ENCODE assay signal across 12 cellular contexts in genomic region chrX:49276671-49277519, GRCh38. TPM values are rescaled to one million over a fixed set of nuclear protein-coding genes. Genes with fewer than 3 reads are reported as not detected.
DNase-seq lines count a peak whose midpoint lies in the region; ATAC-seq and TF ChIP-seq lines count a peak whose summit lies in the region.
"Had no signal": no experiment of that assay in that cellular context is flagged by ENCODE, and none has a peak within 500 bp of the region (broad histone marks: within the 10 kb centered on the region; RNA-seq: fewer than 3 reads in every experiment).

No MANE protein-coding gene starts in this region.

- in situ Hi-C loops in IMR-90 (cut with MboI; ENCODE audit: low sequenced_read_pairs): no loop called here

- CTCF ChIA-PET in IMR-90 (lab: Yijun Ruan, JAX) (no interaction called here), PC-9 (lab: Charles Lee) (no interaction called here)

- H3K36me3 ChIP-seq in IMR-90 (ENCODE audit: control insufficient read depth, insufficient read depth, low read length) (no peaks in the 10 kb centered on the region), PC-9 (ENCODE audit: low read depth) (no peaks in the 10 kb centered on the region), mesendoderm (ENCODE audit: control insufficient read depth, insufficient read depth, low read length) (no peaks in the 10 kb centered on the region)

- H4K91ac ChIP-seq in IMR-90 (ENCODE audit: insufficient read depth, low read depth, low read length): no peak overlapping the region

- H2AFZ ChIP-seq in IMR-90 (replicated peaks; ENCODE audit: low read length, poor library complexity) (no peak overlapping the region), PC-9 (no peak overlapping the region)

- 75% methylated on average over 8 of the region's 19 CpGs; no CpG with 5 or more reads in 1 of the 2 experiments for WGBS in IMR-90 (ENCODE audit: extremely low coverage in 2 of 2, insufficient read length in 1 of 2), 2 experiments
- 50% methylated on average over 19 of the region's 19 CpGs for WGBS in right cardiac atrium
- no CpG with 5 or more reads among the region's 19 CpGs for WGBS in mesendoderm (ENCODE audit: extremely low coverage, insufficient coverage, low lambda C conversion rate)

- H2BK120ac ChIP-seq in IMR-90 (ENCODE audit: low read depth, low read length) (no peak overlapping the region), mesendoderm (ENCODE audit: low read depth, low read length) (no peak overlapping the region)

- H3K79me2 ChIP-seq in PC-9 (ENCODE audit: low read depth) (no peaks in the 10 kb centered on the region), mesendoderm (ENCODE audit: control insufficient read depth, insufficient read depth, low read length) (peaks cover 4% of the 10 kb centered on the region)

- no peaks in the 10 kb centered on the region for H3K9me3 ChIP-seq in IMR-90 (ENCODE audit: control insufficient read depth, insufficient read depth, low read length)
- H3K9me3 ChIP-seq in right cardiac atrium (ENCODE audit: control insufficient read depth, low read length): no peaks in the 10 kb centered on the region
- H3K9me3 ChIP-seq in PC-9 (ENCODE audit: insufficient read depth, low read depth): no peaks in the 10 kb centered on the region

- H3K18ac ChIP-seq in IMR-90 (ENCODE audit: low read depth, low read length): no peak overlapping the region
- H3K18ac ChIP-seq in mesendoderm (ENCODE audit: low read length): no peak overlapping the region

- no peak overlapping the region for H3K27ac ChIP-seq in IMR-90 (ENCODE audit: insufficient read depth, low read length)
- H3K27ac ChIP-seq in right cardiac atrium (ENCODE audit: low read length): peak overlapping the region; percentile 43
- H3K27ac ChIP-seq in PC-9: no peak overlapping the region
- no peak overlapping the region for H3K27ac ChIP-seq in mesendoderm (ENCODE audit: low read depth, low read length)
- H3K27ac ChIP-seq: SK-N-MC had no signal

- H3K27me3 ChIP-seq in IMR-90 (ENCODE audit: control insufficient read depth, insufficient read depth, low read length): no peaks in the 10 kb centered on the region
- H3K27me3 ChIP-seq in right cardiac atrium (ENCODE audit: control insufficient read depth, insufficient read depth): no peaks in the 10 kb centered on the region
- no peaks in the 10 kb centered on the region for H3K27me3 ChIP-seq in PC-9 (ENCODE audit: insufficient read depth, low read depth)
- H3K27me3 ChIP-seq in mesendoderm (ENCODE audit: insufficient read depth, low read length, poor library complexity): no peaks in the 10 kb centered on the region

- H3K9me2 ChIP-seq in PC-9 (ENCODE audit: insufficient read depth): no peaks in the 10 kb centered on the region

- H2BK15ac ChIP-seq in IMR-90 (ENCODE audit: low read depth, low read length): no peak overlapping the region
- no peak overlapping the region for H2BK15ac ChIP-seq in mesendoderm (replicated peaks; ENCODE audit: low read depth)

- dilution Hi-C loops in IMR-90 (cut with HindIII; ENCODE audit: low sequenced_read_pairs, unreplicated experiment): no loop called here

- intact Hi-C loops in IMR-90 (cut with micrococcal nuclease) (no loop called here), right cardiac atrium (cut with DNase I) (loop anchor here in 1 of 4 donors (10.0 kb wide), 1 partner anchor 82 kb away; no protein-coding TSS in a partner anchor), PC-9 (cut with micrococcal nuclease; ENCODE audit: unreplicated experiment) (no loop called here)

- H3K79me1 ChIP-seq in IMR-90 (ENCODE audit: low read depth in 1 of 2, low read length in 2 of 2) (peaks cover 15 to 20% of the 10 kb centered on the region in 2 experiments), mesendoderm (ENCODE audit: low read length) (no peaks in the 10 kb centered on the region)

- no peak overlapping the region for H4K8ac ChIP-seq in IMR-90 (ENCODE audit: low read depth in 2 of 2, low read length in 2 of 2)
- H4K8ac ChIP-seq in mesendoderm (ENCODE audit: low read depth, low read length): no peak overlapping the region

- H3K9me1 ChIP-seq in IMR-90 (ENCODE audit: insufficient read depth, low read length): 0 out of 2 replicates have a peak, but pooled peaks cover 7% of the 10 kb centered on the region

- H3K23ac ChIP-seq in IMR-90 (ENCODE audit: low read depth, low read length) (no peak overlapping the region), mesendoderm (ENCODE audit: low read length) (no peak overlapping the region)

- DNase-seq in AG10803 (ENCODE audit: low read depth) (peak; percentile 16), IMR-90 (peak; percentile 41), right cardiac atrium (no peak), COR-L47 (lab: John Stamatoyannopoulos, UW) (no peak), PC-9 (no peak), mesendoderm (no peak)
- peak; percentile 31 for DNase-seq in activated naive CD8-positive, alpha-beta T cell treated with anti-CD3 and anti-CD28 coated beads, Interleukin-2, amount 10 ng/mL, durations not matched to agents 7 days and 5 days

- peaks cover 56% of the 10 kb centered on the region for H3K4me1 Mint-ChIP-seq in activated naive CD8-positive, alpha-beta T cell treated with anti-CD3 and anti-CD28 coated beads, Interleukin-2, amount 10 ng/mL, durations not matched to agents 7 days and 5 days

- H3K27ac Mint-ChIP-seq in activated naive CD8-positive, alpha-beta T cell treated with anti-CD3 and anti-CD28 coated beads, Interleukin-2, amount 10 ng/mL, durations not matched to agents 7 days and 5 days: peak overlapping the region; percentile 96

- TF ChIP-seq CTCF in AG10803 (conservative IDR thresholded peaks at IDR 0.05; ENCODE audit: low read length) (no peak), IMR-90 (conservative IDR thresholded peaks at IDR 0.05; ENCODE audit: low read depth, low read length) (no peak), PC-9 (conservative IDR thresholded peaks at IDR 0.05) (no peak)

- no peak overlapping the region for H2AK5ac ChIP-seq in IMR-90 (ENCODE audit: low read depth, low read length)
- no peak overlapping the region for H2AK5ac ChIP-seq in mesendoderm (ENCODE audit: low read length)

- H3K56ac ChIP-seq in IMR-90 (ENCODE audit: extremely low read depth, insufficient read depth, low read length) (no peak overlapping the region), mesendoderm (ENCODE audit: low read length) (no peak overlapping the region)

- H3K4me3 Mint-ChIP-seq in activated naive CD8-positive, alpha-beta T cell treated with anti-CD3 and anti-CD28 coated beads, Interleukin-2, amount 10 ng/mL, durations not matched to agents 7 days and 5 days: peak overlapping the region; percentile 71

- H3K36me3 Mint-ChIP-seq in activated naive CD8-positive, alpha-beta T cell treated with anti-CD3 and anti-CD28 coated beads, Interleukin-2, amount 10 ng/mL, durations not matched to agents 7 days and 5 days: peaks cover 26% of the 10 kb centered on the region

- no peak for TF ChIP-seq POLR2A in IMR-90 (IDR thresholded peaks at IDR 0.05; ENCODE audit: low read depth, low read length)

- no peaks in the 10 kb centered on the region for H3F3A ChIP-seq in PC-9 (ENCODE audit: insufficient read depth, low read depth)

- H3K9ac ChIP-seq in IMR-90 (ENCODE audit: low read depth, low read length) (no peak overlapping the region), mesendoderm (ENCODE audit: low read length) (no peak overlapping the region)

- no peak overlapping the region for H2BK5ac ChIP-seq in IMR-90 (ENCODE audit: low read depth, low read length, poor library complexity, severe bottlenecking)
- H2BK5ac ChIP-seq in mesendoderm (ENCODE audit: low read length): no peak overlapping the region

- POLR2A ChIA-PET in IMR-90 (lab: Charles Lee; ENCODE audit: unreplicated experiment): no interaction called here
- POLR2A ChIA-PET in activated naive CD8-positive, alpha-beta T cell treated with anti-CD3 and anti-CD28 coated beads, Interleukin-2, amount 10 ng/mL, durations not matched to agents 7 days and 5 days (lab: Charles Lee): interaction anchor here (2.8 kb wide), 1 partner anchor 10 kb away, joined by 13 read pairs; no protein-coding TSS in a partner anchor
- POLR2A ChIA-PET in PC-9 (lab: Charles Lee; ENCODE audit: unreplicated experiment): no interaction called here

- no peak overlapping the region for H2AK9ac ChIP-seq in IMR-90 (replicated peaks; ENCODE audit: low read depth, low read length, poor library complexity)

- no peaks in the 10 kb centered on the region for H3K9me3 Mint-ChIP-seq in activated naive CD8-positive, alpha-beta T cell treated with anti-CD3 and anti-CD28 coated beads, Interleukin-2, amount 10 ng/mL, durations not matched to agents 7 days and 5 days

- H3K4me3 ChIP-seq in AG10803 (ENCODE audit: low read length) (no peak overlapping the region), IMR-90 (ENCODE audit: insufficient read depth, low read depth, low read length) (no peak overlapping the region), right cardiac atrium (ENCODE audit: low read length) (no peak overlapping the region), PC-9 (no peak overlapping the region), mesendoderm (ENCODE audit: low read length) (no peak overlapping the region)
- H3K4me3 ChIP-seq: SK-N-MC had no signal

- no peak overlapping the region for H3K14ac ChIP-seq in IMR-90 (replicated peaks; ENCODE audit: low read depth, low read length)

- peaks cover 8% of the 10 kb centered on the region; the same call in 1 of the 2 replicates for H4K20me1 ChIP-seq in IMR-90 (ENCODE audit: insufficient read depth, low read length)
- no peaks in the 10 kb centered on the region for H4K20me1 ChIP-seq in PC-9 (ENCODE audit: insufficient read depth)

- H2BK20ac ChIP-seq in IMR-90 (ENCODE audit: low read depth, low read length): no peak overlapping the region

- no peak overlapping the region for H3K4ac ChIP-seq in IMR-90 (ENCODE audit: low read depth, low read length)
- no peak overlapping the region for H3K4ac ChIP-seq in mesendoderm (ENCODE audit: low read depth, low read length)

- TF ChIP-seq RAD21 in IMR-90 (IDR thresholded peaks at IDR 0.05; ENCODE audit: low read length): no peak

- BruUV-seq in IMR-90 (replicated peaks; lab: Mats Ljungman, UMichigan): no TSS peak
- BruUV-seq in PC-9 (replicated peaks; lab: Mats Ljungman, UMichigan): no TSS peak

- ATAC-seq in IMR-90 (ENCODE audit: low read depth): peak; percentile 37; the same call in 1 of the 2 replicates
- no peak for ATAC-seq in activated naive CD8-positive, alpha-beta T cell treated with anti-CD3 and anti-CD28 coated beads, Interleukin-2, amount 10 ng/mL, durations not matched to agents 7 days and 5 days (ENCODE audit: low read depth)
- ATAC-seq in right cardiac atrium: peak; percentile 21 to 47
- ATAC-seq in GM21360 (IDR thresholded peaks at IDR 0.05; ENCODE audit: unreplicated experiment): no peak

- H3K4me1 ChIP-seq in IMR-90 (ENCODE audit: control insufficient read depth, insufficient read depth, low read length): no peaks in the 10 kb centered on the region
- H3K4me1 ChIP-seq in right cardiac atrium (ENCODE audit: control insufficient read depth, insufficient read depth, low read length): peaks cover 5% of the 10 kb centered on the region
- no peaks in the 10 kb centered on the region for H3K4me1 ChIP-seq in PC-9 (replicated peaks; ENCODE audit: insufficient read depth)
- H3K4me1 ChIP-seq in mesendoderm (ENCODE audit: control insufficient read depth, low read depth, low read length): no peaks in the 10 kb centered on the region

- no peaks in the 10 kb centered on the region for H3K27me3 Mint-ChIP-seq in activated naive CD8-positive, alpha-beta T cell treated with anti-CD3 and anti-CD28 coated beads, Interleukin-2, amount 10 ng/mL, durations not matched to agents 7 days and 5 days

- H4K5ac ChIP-seq in IMR-90 (ENCODE audit: low read depth, low read length) (no peak overlapping the region), mesendoderm (ENCODE audit: low read length) (no peak overlapping the region)

- H3K4me2 ChIP-seq in IMR-90 (ENCODE audit: low read depth, low read length) (no peak overlapping the region), PC-9 (no peak overlapping the region), mesendoderm (ENCODE audit: low read length) (no peak overlapping the region)

RNA-seq across cellular contexts. Expression of gene PPP1R3F, which starts 7.3 kb away (rescaled TPM):
- total RNA-seq in IMR-90 (2012; rRNA removed) (0.72 and 1.1 TPM in 2 replicates), right cardiac atrium (10 to 100 TPM; 23.8 to 29.3 (median 25.5) TPM), PC-9 (2021) (3.6 and 5.2 TPM in 2 replicates)
- polyA plus RNA-seq in IMR-90 (2012; rRNA removed) (1.7 and 2.1 TPM in 2 replicates), right cardiac atrium (23.5 TPM)
- polyA plus RNA-seq in IMR-90 (2012; cell fraction: cytosol; rRNA removed): 1.3 and 2.3 TPM in 2 replicates
- 2.6 and 4.8 TPM in 2 replicates for polyA plus RNA-seq in IMR-90 (2012; cell fraction: nucleus; rRNA removed; ENCODE audit: low replicate concordance)
- 10 to 100 TPM; 12.7 to 13.2 TPM for total RNA-seq in activated naive CD8-positive, alpha-beta T cell treated with anti-CD3 and anti-CD28 coated beads, Interleukin-2, amount 10 ng/mL, durations not matched to agents 7 days and 5 days
- polyA plus RNA-seq in mesendoderm (2013, experiment 1 of 2): 2.3 TPM
- polyA plus RNA-seq in mesendoderm (2013, experiment 2 of 2): 2.0 TPM

RNA-seq across cellular contexts. Expression of gene FOXP3, which starts 12.4 kb away (rescaled TPM):
- total RNA-seq in IMR-90 (2012; rRNA removed) (not detected in 2 replicates), right cardiac atrium (under 1 TPM in 2 of 4 donors, not detected in 2; 0.09 to 0.28 TPM), PC-9 (2021) (not detected in 2 replicates)
- polyA plus RNA-seq in IMR-90 (2012; rRNA removed) (0.05 TPM in 1 of 2 replicates, not detected in the other), right cardiac atrium (0.05 TPM)
- polyA plus RNA-seq in IMR-90 (2012; cell fraction: cytosol; rRNA removed): 0.04 and 0.07 TPM in 2 replicates
- 0.09 and 0.14 TPM in 2 replicates for polyA plus RNA-seq in IMR-90 (2012; cell fraction: nucleus; rRNA removed; ENCODE audit: low replicate concordance)
- total RNA-seq in activated naive CD8-positive, alpha-beta T cell treated with anti-CD3 and anti-CD28 coated beads, Interleukin-2, amount 10 ng/mL, durations not matched to agents 7 days and 5 days: 10 to 100 TPM; 23.3 to 23.6 TPM
- 0.29 TPM for polyA plus RNA-seq in mesendoderm (2013, experiment 1 of 2)
- 0.34 TPM for polyA plus RNA-seq in mesendoderm (2013, experiment 2 of 2)
- total RNA-seq: HT-29 had no signal

RNA-seq across cellular contexts. Expression of gene GAGE10, which starts 26.6 kb away (rescaled TPM):
- not detected in 2 replicates for total RNA-seq in IMR-90 (2012; rRNA removed)
- polyA plus RNA-seq in IMR-90 (2012; rRNA removed): not detected in 2 replicates
- not detected in 2 replicates for polyA plus RNA-seq in IMR-90 (2012; cell fraction: cytosol; rRNA removed)
- polyA plus RNA-seq in IMR-90 (2012; cell fraction: nucleus; rRNA removed; ENCODE audit: low replicate concordance): not detected in 2 replicates
- not detected for total RNA-seq in activated naive CD8-positive, alpha-beta T cell treated with anti-CD3 and anti-CD28 coated beads, Interleukin-2, amount 10 ng/mL, durations not matched to agents 7 days and 5 days
- not detected for total RNA-seq in right cardiac atrium
- not detected for polyA plus RNA-seq in right cardiac atrium
- total RNA-seq in PC-9 (2021): not detected in 2 replicates
- not detected for polyA plus RNA-seq in mesendoderm (2013, experiment 1 of 2)
- polyA plus RNA-seq in mesendoderm (2013, experiment 2 of 2): not detected
- total RNA-seq: HT-29, myocyte had no signal
- polyA plus RNA-seq: keratinocyte had no signal

RNA-seq across cellular contexts. Expression of gene CCDC22, which starts 41.6 kb away (rescaled TPM):
- total RNA-seq in IMR-90 (2012; rRNA removed) (5.3 and 6.8 TPM in 2 replicates), right cardiac atrium (10 to 100 TPM in 3 of 4 donors, 1 to 10 TPM in 1; 9.2 to 13.7 (median 12.2) TPM), PC-9 (2021) (8.6 and 9.2 TPM in 2 replicates)
- polyA plus RNA-seq in IMR-90 (2012; rRNA removed) (10.4 and 11.3 TPM in 2 replicates), right cardiac atrium (8.5 TPM)
- polyA plus RNA-seq in IMR-90 (2012; cell fraction: cytosol; rRNA removed): 5.5 and 9.5 TPM in 2 replicates
- 11.5 and 25.1 TPM in 2 replicates for polyA plus RNA-seq in IMR-90 (2012; cell fraction: nucleus; rRNA removed; ENCODE audit: low replicate concordance)
- 10 to 100 TPM; 27.8 to 29.6 TPM for total RNA-seq in activated naive CD8-positive, alpha-beta T cell treated with anti-CD3 and anti-CD28 coated beads, Interleukin-2, amount 10 ng/mL, durations not matched to agents 7 days and 5 days
- 4.8 TPM for polyA plus RNA-seq in mesendoderm (2013, experiment 1 of 2)
- 5.3 TPM for polyA plus RNA-seq in mesendoderm (2013, experiment 2 of 2)

RNA-seq across cellular contexts. Expression of gene CACNA1F, which starts 43.8 kb away (rescaled TPM):
- total RNA-seq in IMR-90 (2012; rRNA removed): not detected in 2 replicates
- polyA plus RNA-seq in IMR-90 (2012; rRNA removed): not detected in 2 replicates
- polyA plus RNA-seq in IMR-90 (2012; cell fraction: cytosol; rRNA removed): not detected in 2 replicates
- not detected in 2 replicates for polyA plus RNA-seq in IMR-90 (2012; cell fraction: nucleus; rRNA removed; ENCODE audit: low replicate concordance)
- total RNA-seq in activated naive CD8-positive, alpha-beta T cell treated with anti-CD3 and anti-CD28 coated beads, Interleukin-2, amount 10 ng/mL, durations not matched to agents 7 days and 5 days: 1 to 10 TPM; 1.7 to 2.2 TPM
- under 1 TPM; 0.17 to 0.78 (median 0.19) TPM for total RNA-seq in right cardiac atrium
- 0.09 TPM for polyA plus RNA-seq in right cardiac atrium
- not detected in 2 replicates for total RNA-seq in PC-9 (2021)
- 0.15 TPM for polyA plus RNA-seq in mesendoderm (2013, experiment 1 of 2)
- 0.08 TPM for polyA plus RNA-seq in mesendoderm (2013, experiment 2 of 2)
- total RNA-seq: HT-29, myocyte had no signal
- polyA plus RNA-seq: keratinocyte had no signal

Comparison
In these comparisons a context has a peak if more than half of its experiments do, and no peak if none do; other contexts are left out.
1. DNase-seq: peak in AG10803 (single experiment), IMR-90 (single experiment) and activated naive CD8-positive, alpha-beta T cell treated with anti-CD3 and anti-CD28 coated beads, Interleukin-2, amount 10 ng/mL, durations not matched to agents 7 days and 5 days (single experiment); none in right cardiac atrium (0 of 3), COR-L47 (single experiment), PC-9 (0 of 2) and mesendoderm (single experiment).
2. ATAC-seq: peak in IMR-90 (single experiment) and right cardiac atrium (2 of 2); none in activated naive CD8-positive, alpha-beta T cell treated with anti-CD3 and anti-CD28 coated beads, Interleukin-2, amount 10 ng/mL, durations not matched to agents 7 days and 5 days (single experiment) and GM21360 (single experiment).
3. RNA of gene FOXP3, which starts 12.4 kb away (total RNA-seq): 23.3 to 23.6 TPM in activated naive CD8-positive, alpha-beta T cell treated with anti-CD3 and anti-CD28 coated beads, Interleukin-2, amount 10 ng/mL, durations not matched to agents 7 days and 5 days; not detected in PC-9, 0.09 to 0.28 TPM in right cardiac atrium and not detected in IMR-90; every median in the first group is over 10 times any median in the second.